In genomic region chr5:78359831-78360673, GRCh38 we compare ENCODE assay signal across 9 cellular contexts. TPM values are rescaled to one million over a fixed set of nuclear protein-coding genes. Genes with fewer than 3 reads are reported as not detected.
DNase-seq lines count a peak whose midpoint lies in the region; ATAC-seq, FAIRE-seq and TF ChIP-seq lines count a peak whose summit lies in the region.
"Had no signal": no experiment of that assay in that cellular context is flagged by ENCODE, and none has a peak within 500 bp of the region (broad histone marks: within the 10 kb centered on the region; RNA-seq: fewer than 3 reads in every experiment).

SCAMP1 (plus strand) TSS chr5:78360617; CDS start chr5:78360672, 55 bp downstream.

- peaks cover 4 to 11% of the 10 kb centered on the region in 2 donors for H3K4me1 ChIP-seq in kidney (ENCODE audit: control insufficient read depth in 1 of 2, insufficient read depth in 1 of 2, low read depth in 1 of 2, low read length in 2 of 2)

- H3K4me3 ChIP-seq in kidney (ENCODE audit: low read length in 2 of 2): peak within 1 kb of the TSS; percentile 88 to 96

- no peaks in the 10 kb centered on the region for H3K36me3 ChIP-seq in kidney (ENCODE audit: control insufficient read depth in 1 of 2, insufficient read depth in 2 of 2, low read length in 2 of 2)

- H3K27ac ChIP-seq in kidney (ENCODE audit: low read depth in 2 of 2, low read length in 2 of 2): peak within 1 kb of the TSS; percentile 91 to 93

- no peaks in the 10 kb centered on the region for H3K9me3 ChIP-seq in kidney (ENCODE audit: control insufficient read depth in 1 of 2, low read length in 2 of 2)

- FAIRE-seq in kidney (lab: Jason Lieb, UNC): no peak
- FAIRE-seq: islet of Langerhans had no signal

- peak within 1 kb of the TSS; percentile 90 to 92 for H3K9ac ChIP-seq in kidney (ENCODE audit: low read length in 2 of 2)

- TF ChIP-seq CTCF in kidney (IDR thresholded peaks at IDR 0.05; ENCODE audit: borderline replicate concordance, extremely low read depth, insufficient read depth): peak; percentile 8

- intact Hi-C loops in kidney (cut with DNase I): loop anchor here (5.0 kb wide), 1 partner anchor 48 kb away; no protein-coding TSS in a partner anchor

- ATAC-seq in GM19023 (IDR thresholded peaks at IDR 0.05; ENCODE audit: unreplicated experiment): peak; percentile 92
- ATAC-seq in HG03280 (IDR thresholded peaks at IDR 0.05; ENCODE audit: unreplicated experiment): peak; percentile 84
- ATAC-seq in activated CD4-positive, CD25-positive, alpha-beta regulatory T cell treated with anti-CD3 and anti-CD28 coated beads, Interleukin-2, amount 50 U/mL, for 24 hours: peak; percentile 95

- DNase-seq in AG20443 (ENCODE audit: low spot score) (peak; percentile 100), NCI-H446 (lab: John Stamatoyannopoulos, UW) (peak; percentile 76 to 95), cerebellar cortex (ENCODE audit: low spot score) (peak; percentile 90), kidney (peak; percentile 96)
- peak; percentile 93 for DNase-seq in stimulated activated CD4-positive, alpha-beta T cell treated with anti-CD3 and anti-CD28 coated beads, Interleukin-15, amount 100 ng/mL, for 24 hours

RNA-seq across cellular contexts. Expression of gene SCAMP1, which starts in this region (rescaled TPM):
- total RNA-seq in kidney: 42.1 TPM
- 13.1 TPM for polyA plus RNA-seq in kidney (ENCODE audit: insufficient read depth, low read depth, low replicate concordance)

Comparison
In these comparisons a context has a peak if more than half of its experiments do, and no peak if none do; other contexts are left out.
1. Peak in every context shown above with its lines: DNase-seq, ATAC-seq, H3K4me3 ChIP-seq and H3K27ac ChIP-seq.